Comparison of ENCODE assay signal across 8 cellular contexts in genomic region chr10:112985701-112986510, GRCh38. TPM values are rescaled to one million over a fixed set of nuclear protein-coding genes. Genes with fewer than 3 reads are reported as not detected.
DNase-seq lines count a peak whose midpoint lies in the region; ATAC-seq and TF ChIP-seq lines count a peak whose summit lies in the region.

No MANE protein-coding gene starts in this region.

- no peaks in the 10 kb centered on the region for H3K27me3 ChIP-seq in GM23338 (ENCODE audit: insufficient read depth)
- H3K27me3 ChIP-seq in WERI-Rb-1 (ENCODE audit: insufficient read depth, low read depth, severe bottlenecking): no peaks in the 10 kb centered on the region
- H3K27me3 ChIP-seq in lower lobe of right lung (ENCODE audit: low read depth): no peaks in the 10 kb centered on the region

- H3K27ac ChIP-seq in GM23338 (ENCODE audit: low read depth) (peak overlapping the region; percentile 48; the same call in 1 of the 2 replicates), WERI-Rb-1 (peak overlapping the region; percentile 8; the same call in 1 of the 2 replicates), lower lobe of right lung (no peak overlapping the region)

- ATAC-seq in GM23338 (no peak), lower lobe of right lung (peak; percentile 76 to 81), HG03439 (IDR thresholded peaks at IDR 0.05; ENCODE audit: unreplicated experiment) (no peak), HG03565 (IDR thresholded peaks at IDR 0.05; ENCODE audit: unreplicated experiment) (no peak)

- H3K36me3 ChIP-seq in GM23338 (ENCODE audit: insufficient read depth) (peaks cover 6% of the 10 kb centered on the region; the same call in 1 of the 2 replicates), WERI-Rb-1 (no peaks in the 10 kb centered on the region), lower lobe of right lung (no peaks in the 10 kb centered on the region)

- no peak overlapping the region for H3K4me3 ChIP-seq in GM23338
- no peak overlapping the region for H3K4me3 ChIP-seq in WERI-Rb-1 (ENCODE audit: low read depth, low read length)
- H3K4me3 ChIP-seq in lower lobe of right lung: no peak overlapping the region

- intact Hi-C loops in lower lobe of right lung (cut with DNase I): no loop called here

- H3K4me3 Mint-ChIP-seq in GM23338: no peak overlapping the region; the same call in 2 of the 3 replicates

- H4K20me1 ChIP-seq in GM23338 (replicated peaks; ENCODE audit: insufficient read depth): peaks cover 80% of the 10 kb centered on the region

- H3K27ac Mint-ChIP-seq in GM23338: peak overlapping the region; percentile 47

- H3K4me1 ChIP-seq in GM23338 (ENCODE audit: insufficient read depth): peaks cover 94% of the 10 kb centered on the region
- H3K4me1 ChIP-seq in lower lobe of right lung: peaks cover 39% of the 10 kb centered on the region

- peaks cover 16% of the 10 kb centered on the region for H3K27me3 Mint-ChIP-seq in GM23338 (ENCODE audit: insufficient read depth, low read depth, poor library complexity)

- peak; percentile 44 for DNase-seq in AG08395 (ENCODE audit: low spot score)
- no peak for DNase-seq in GM23338 (ENCODE audit: low spot score)
- no peak for DNase-seq in WERI-Rb-1
- DNase-seq in lower lobe of right lung: no peak
- no peak for DNase-seq in islet precursor cell
- DNase-seq in globus pallidus (ENCODE audit: low spot score): no peak

- no peaks in the 10 kb centered on the region for H3K9me2 ChIP-seq in GM23338 (ENCODE audit: insufficient read depth)

- peaks cover 13% of the 10 kb centered on the region; the same call in 2 of the 3 replicates for H3K36me3 Mint-ChIP-seq in GM23338 (ENCODE audit: low read depth)

- H3K4me2 ChIP-seq in GM23338: peak overlapping the region; percentile 46; the same call in 1 of the 2 replicates

- peaks cover 100% of the 10 kb centered on the region for H3K79me2 ChIP-seq in GM23338 (replicated peaks; ENCODE audit: insufficient read depth)

- peaks cover 91% of the 10 kb centered on the region for H3K4me1 Mint-ChIP-seq in GM23338

- H3F3A ChIP-seq in GM23338 (replicated peaks; ENCODE audit: low read depth): peaks cover 14% of the 10 kb centered on the region

- TF ChIP-seq CTCF in GM23338 (conservative IDR thresholded peaks at IDR 0.05; ENCODE audit: low read depth in 2 of 2) (no peak), WERI-Rb-1 (IDR thresholded peaks at IDR 0.05; ENCODE audit: low read depth, low read length) (no peak), lower lobe of right lung (IDR thresholded peaks at IDR 0.05) (no peak)

- H3K9me3 Mint-ChIP-seq in GM23338: no peaks in the 10 kb centered on the region

- no peak overlapping the region for H2AFZ ChIP-seq in GM23338

- H3K9me3 ChIP-seq in WERI-Rb-1 (ENCODE audit: severe bottlenecking): no peaks in the 10 kb centered on the region
- H3K9me3 ChIP-seq in lower lobe of right lung: no peaks in the 10 kb centered on the region

TF ChIP-seq in GM23338, 12 proteins besides CTCF, POLR2A, EP300 and RAD21 (continues in another document):
- TF ChIP-seq ZNF331 (CRISPR knock-in tag; IDR thresholded peaks at IDR 0.05; ENCODE audit: low read depth) (no peak), ZNF462 (CRISPR knock-in tag; IDR thresholded peaks at IDR 0.05) (no peak), CREB1 (CRISPR knock-in tag; IDR thresholded peaks at IDR 0.05; ENCODE audit: low read depth) (no peak), ZNF114 (CRISPR knock-in tag; IDR thresholded peaks at IDR 0.05) (no peak), ETS1 (IDR thresholded peaks at IDR 0.05) (no peak), POLR2AphosphoS5 (IDR thresholded peaks at IDR 0.05; ENCODE audit: low read depth) (no peak), REST (IDR thresholded peaks at IDR 0.05; ENCODE audit: unreplicated experiment) (no peak)

RNA-seq across cellular contexts. Expression of gene TCF7L2, which starts 35.9 kb away (rescaled TPM):
- total RNA-seq in GM23338 (2014; rRNA removed; shearing (Covaris generic)): 27.0 and 32.2 TPM in 2 replicates
- 80.8 and 89.7 TPM in 2 replicates for polyA plus RNA-seq in GM23338 (2016; fragmentation: Nextera tagmentation; extraction: Ambion mirVana)
- 71.2 TPM for total RNA-seq in lower lobe of right lung

Comparison
In these comparisons a context has a peak if more than half of its experiments do, and no peak if none do; other contexts are left out.
1. ATAC-seq: peak in lower lobe of right lung (2 of 2); none in GM23338 (single experiment), HG03439 (single experiment) and HG03565 (single experiment).